Comparison of ENCODE assay signal across 7 cellular contexts in the genomic region with DNA sequence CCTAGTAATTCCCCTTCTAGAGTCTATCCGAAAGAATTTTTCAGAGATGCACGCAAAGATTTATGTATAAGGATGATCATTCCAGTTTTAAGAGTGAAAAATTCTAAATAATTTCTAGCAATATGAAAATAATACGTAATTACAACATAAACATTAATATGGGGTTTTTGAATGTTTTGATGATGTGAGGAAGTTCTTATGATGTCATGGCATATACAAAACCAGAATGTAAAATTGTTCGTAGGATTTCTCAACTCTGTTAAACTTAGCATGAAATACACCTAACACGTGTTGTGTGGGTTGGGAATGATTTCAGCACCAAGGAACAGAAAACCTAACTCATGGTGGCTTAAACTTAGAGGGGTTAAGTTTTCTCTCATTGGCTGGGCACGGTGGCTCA.
"Had no signal": no experiment of that assay in that cellular context is flagged by ENCODE, and none has a peak within 500 bp of the region (broad histone marks: within the 10 kb centered on the region; RNA-seq: fewer than 3 reads in every experiment).

No MANE protein-coding gene starts in this region.

- ATAC-seq: GM12878 had no signal

- H3K4me3 ChIP-seq: GM12878 had no signal

- DNase-seq: GDM1, GF-D8 had no signal

- FAIRE-seq: GM12878, GM12891, GM12892, GM18507, GM19239 had no signal
